16 cellular contexts compared by ENCODE assay signal in genomic region chr1:62782197-62782886, GRCh38. TPM values are rescaled to one million over a fixed set of nuclear protein-coding genes. Genes with fewer than 3 reads are reported as not detected.
DNase-seq lines count a peak whose midpoint lies in the region; ATAC-seq and TF ChIP-seq lines count a peak whose summit lies in the region.
"Had no signal": no experiment of that assay in that cellular context is flagged by ENCODE, and none has a peak within 500 bp of the region (broad histone marks: within the 10 kb centered on the region; RNA-seq: fewer than 3 reads in every experiment).

No MANE protein-coding gene starts in this region.

- H3K4me2 ChIP-seq in SK-N-SH = no peak overlapping the region

- ATAC-seq in HG03432 (IDR thresholded peaks at IDR 0.05; ENCODE audit: unreplicated experiment) = no peak
- ATAC-seq: lower lobe of right lung, upper lobe of right lung had no signal

- no peaks in the 10 kb centered on the region; a peak in 1 of 4 replicates for H3K4me1 ChIP-seq in SK-N-SH (ENCODE audit: control insufficient read depth in 1 of 2, insufficient read depth in 2 of 2, low read depth in 1 of 2, low read length in 1 of 2)
- H3K4me1 ChIP-seq: upper lobe of right lung had no signal

- no peak for TF ChIP-seq RAD21 in SK-N-SH (IDR thresholded peaks at IDR 0.05; ENCODE audit: low read length)

- H3K79me2 ChIP-seq in SK-N-SH (ENCODE audit: insufficient read depth) = peaks cover 25% of the 10 kb centered on the region

- no peaks in the 10 kb centered on the region for H3K36me3 ChIP-seq in SK-N-SH (replicated peaks in 1 of 2; ENCODE audit: control insufficient read depth in 1 of 2, insufficient read depth in 2 of 2, low read length in 1 of 2)
- H3K36me3 ChIP-seq: HAP-1, lower lobe of right lung, upper lobe of right lung had no signal

- WGBS in SK-N-SH (ENCODE audit: low lambda C conversion rate) = 85% methylated on average over 4 of the region's 4 CpGs

- TF ChIP-seq EP300 in SK-N-SH (IDR thresholded peaks at IDR 0.05; ENCODE audit: borderline replicate concordance in 1 of 2, low read depth in 1 of 2, low read length in 1 of 2) = no peak

- POLR2A ChIA-PET in SK-N-SH (lab: Yijun Ruan, JAX) = no interaction called here
- POLR2A ChIA-PET in GM10248 (lab: Yijun Ruan, JAX) = no interaction called here

- H3F3A ChIP-seq in SK-N-SH (replicated peaks; ENCODE audit: insufficient read depth) = peaks cover 3% of the 10 kb centered on the region

- no peak overlapping the region; a peak in 1 of 4 replicates for H3K27ac ChIP-seq in SK-N-SH (ENCODE audit: low read depth in 2 of 2, low read length in 1 of 2)
- H3K27ac ChIP-seq: upper lobe of right lung had no signal

- no peak for TF ChIP-seq CTCF in SK-N-SH (IDR thresholded peaks at IDR 0.05)
- TF ChIP-seq CTCF in GM10248 (IDR thresholded peaks at IDR 0.05; ENCODE audit: control extremely low read depth, extremely low read depth, low read depth, missing control alignments) = no peak

- CTCF ChIA-PET in SK-N-SH (lab: Yijun Ruan, JAX) = no interaction called here
- CTCF ChIA-PET in GM10248 (lab: Yijun Ruan, JAX) = interaction anchor here (2.1 kb wide), 1 partner anchor 19 kb away, joined by 8 read pairs; no protein-coding TSS in a partner anchor

- 0 out of 2 replicates have a peak overlapping the region, but pooled peaks have one; percentile 26 for H2AFZ ChIP-seq in SK-N-SH (ENCODE audit: low read depth)

- H3K27me3 ChIP-seq in SK-N-SH (ENCODE audit: insufficient read depth) = no peaks in the 10 kb centered on the region
- H3K27me3 ChIP-seq: upper lobe of right lung had no signal

- H4K20me1 ChIP-seq in SK-N-SH (ENCODE audit: insufficient read depth) = no peaks in the 10 kb centered on the region

- no peak overlapping the region for H3K9ac ChIP-seq in SK-N-SH

- H3K9me3 ChIP-seq in SK-N-SH = no peaks in the 10 kb centered on the region
- H3K9me3 ChIP-seq: HAP-1, lower lobe of right lung, upper lobe of right lung had no signal

- H3K9me2 ChIP-seq in SK-N-SH = no peaks in the 10 kb centered on the region

- no peak overlapping the region for H3K4me3 ChIP-seq in SK-N-SH (ENCODE audit: low read depth in 2 of 2, low read length in 1 of 2)
- H3K4me3 ChIP-seq: HAP-1 had no signal

- DNase-seq in A172 (ENCODE audit: low spot score) (peak; percentile 5), GM03348 (ENCODE audit: low spot score) (peak; percentile 72), SK-N-SH (no peak), fibroblast of the conjunctiva (ENCODE audit: low read depth) (peak; percentile 9), GM10248 (ENCODE audit: extremely low spot score) (no peak), Ammon's horn (ENCODE audit: low spot score) (no peak)
- DNase-seq in activated T-cell treated with anti-CD3 and anti-CD28 coated beads, Interleukin-2, amount 50 U/mL, for 48 hours = no peak
- DNase-seq: DMS79; hippocampal formation; lower lobe of right lung; NCI-H2081; NK-92 treated with Interleukin-12 subunit alpha and Interleukin-12 subunit beta, amount 100 ng/mL, for 24 hours; occipital lobe; upper lobe of right lung had no signal

TF ChIP-seq in SK-N-SH, 30 proteins besides CTCF, POLR2A, EP300 and RAD21:
- TF ChIP-seq YY1 (IDR thresholded peaks at IDR 0.05; ENCODE audit: low read depth) (no peak), CHD2 (IDR thresholded peaks at IDR 0.05; ENCODE audit: low read length, partially characterized antibody) (no peak), REST (IDR thresholded peaks at IDR 0.05; ENCODE audit: low read depth, low read length) (no peak), PBX3 (IDR thresholded peaks at IDR 0.05) (no peak), USF1 (IDR thresholded peaks at IDR 0.05; ENCODE audit: borderline replicate concordance, low read depth) (no peak), TCF12 (IDR thresholded peaks at IDR 0.05) (no peak), MXI1 (IDR thresholded peaks at IDR 0.05; ENCODE audit: low read depth, low read length) (no peak), RFX5 (IDR thresholded peaks at IDR 0.05; ENCODE audit: low read length) (no peak), MAX (IDR thresholded peaks at IDR 0.05; ENCODE audit: low read depth) (no peak), USF2 (IDR thresholded peaks at IDR 0.05; ENCODE audit: borderline replicate concordance, low read depth, low read length) (no peak), TEAD4 (IDR thresholded peaks at IDR 0.05; ENCODE audit: borderline replicate concordance, insufficient read depth) (no peak), GATA2 (CRISPR knock-in tag; IDR thresholded peaks at IDR 0.05) (no peak), JUND (IDR thresholded peaks at IDR 0.05) (no peak), SIN3A (IDR thresholded peaks at IDR 0.05; ENCODE audit: borderline replicate concordance, low read depth, low read length) (no peak), RCOR1 (IDR thresholded peaks at IDR 0.05; ENCODE audit: low read length) (no peak)

RNA-seq across cellular contexts. Expression of gene ATG4C, which starts 1.6 kb away (rescaled TPM):
- total RNA-seq in A172 (2014; rRNA removed; shearing (Covaris generic)) = 10.2 and 13.3 TPM in 2 replicates
- polyA plus RNA-seq in SK-N-SH (2012; rRNA removed) = 2.8 and 3.0 TPM in 2 replicates
- polyA plus RNA-seq in SK-N-SH (2012; cell fraction: cytosol; rRNA removed) = 4.7 and 5.5 TPM in 2 replicates
- polyA plus RNA-seq in SK-N-SH (2012; cell fraction: nucleus; rRNA removed) = 0.66 and 2.4 TPM in 2 replicates

Comparison
In these comparisons a context has a peak if more than half of its experiments do, and no peak if none do; other contexts are left out.
1. DNase-seq: peak in A172 (single experiment), GM03348 (single experiment) and fibroblast of the conjunctiva (single experiment); none in SK-N-SH (single experiment), GM10248 (single experiment), activated T-cell treated with anti-CD3 and anti-CD28 coated beads, Interleukin-2, amount 50 U/mL, for 48 hours (0 of 2) and Ammon's horn (single experiment).